Comparison of ENCODE assay signal across 12 cellular contexts in genomic region chr14:75165586-75166391, GRCh38. TPM values are rescaled to one million over a fixed set of nuclear protein-coding genes. Genes with fewer than 3 reads are reported as not detected.
DNase-seq lines count a peak whose midpoint lies in the region; ATAC-seq and TF ChIP-seq lines count a peak whose summit lies in the region.
"Had no signal": no experiment of that assay in that cellular context is flagged by ENCODE, and none has a peak within 500 bp of the region (broad histone marks: within the 10 kb centered on the region; RNA-seq: fewer than 3 reads in every experiment).

No MANE protein-coding gene starts in this region.

- H3K4me1 Mint-ChIP-seq in nephron (peaks cover 31% of the 10 kb centered on the region), CD14-positive monocyte (peaks cover 48% of the 10 kb centered on the region)
- H3K4me1 Mint-ChIP-seq in CD8-positive, alpha-beta T cell (ENCODE audit: low read depth): peaks cover 69% of the 10 kb centered on the region

- H3K36me3 ChIP-seq in ascending aorta (no peaks in the 10 kb centered on the region), tibial nerve (no peaks in the 10 kb centered on the region)
- no peaks in the 10 kb centered on the region for H3K36me3 ChIP-seq in CD8-positive, alpha-beta T cell (ENCODE audit: insufficient read depth, low read length)

- no peaks in the 10 kb centered on the region for H3K27me3 ChIP-seq in ascending aorta
- no peaks in the 10 kb centered on the region for H3K27me3 ChIP-seq in tibial nerve
- no peaks in the 10 kb centered on the region for H3K27me3 ChIP-seq in CD8-positive, alpha-beta T cell (ENCODE audit: insufficient read depth, low read length)
- H3K27me3 ChIP-seq: foreskin keratinocyte had no signal

- DNase-seq in ascending aorta (ENCODE audit: low spot score in 2 of 2) (no peak), fibroblast of villous mesenchyme (ENCODE audit: low read depth) (peak; percentile 33), tibial nerve (ENCODE audit: low spot score in 2 of 2) (peak in 1 of 2 donors; percentile 32), CD14-positive monocyte (ENCODE audit: low spot score) (no peak), DMS114 treated with DMSO at 0.1 percent for 48 hours (lab: John Stamatoyannopoulos, UW; ENCODE audit: unreplicated experiment) (no peak)
- no peak for DNase-seq in CD8-positive, alpha-beta T cell
- DNase-seq: foreskin keratinocyte; stimulated activated CD8-positive, alpha-beta memory T cell treated with anti-CD3 and anti-CD28 coated beads, Interleukin-4, amount 100 ng/mL, for 48 hours had no signal

- H3K36me3 Mint-ChIP-seq in nephron (ENCODE audit: low read depth): peaks cover under 1% of the 10 kb centered on the region
- peaks cover 16 to 31% of the 10 kb centered on the region in 2 donors for H3K36me3 Mint-ChIP-seq in CD14-positive monocyte
- peaks cover 20% of the 10 kb centered on the region for H3K36me3 Mint-ChIP-seq in CD8-positive, alpha-beta T cell

- peak in 1 of 2 donors; percentile 89 for TF ChIP-seq EP300 in tibial nerve (IDR thresholded peaks at IDR 0.05)

- no peak overlapping the region for H3K4me3 Mint-ChIP-seq in nephron
- H3K4me3 Mint-ChIP-seq in CD14-positive monocyte: no peak overlapping the region
- no peak overlapping the region for H3K4me3 Mint-ChIP-seq in CD8-positive, alpha-beta T cell
- H3K4me3 Mint-ChIP-seq: memory B cell had no signal

- H3K9me3 Mint-ChIP-seq in nephron (no peaks in the 10 kb centered on the region), CD14-positive monocyte (peaks cover 0 to 4% (median 0%) of the 10 kb centered on the region in 7 donors)
- no peaks in the 10 kb centered on the region for H3K9me3 Mint-ChIP-seq in CD8-positive, alpha-beta T cell
- H3K9me3 Mint-ChIP-seq: memory B cell had no signal

- peak overlapping the region; percentile 7 for H3K4me3 ChIP-seq in ascending aorta
- H3K4me3 ChIP-seq in fibroblast of villous mesenchyme (ENCODE audit: low read depth, low read length): no peak overlapping the region
- H3K4me3 ChIP-seq in tibial nerve: peak overlapping the region in 1 of 4 donors; percentile 6
- no peak overlapping the region for H3K4me3 ChIP-seq in CD8-positive, alpha-beta T cell (ENCODE audit: low read depth, low read length)

- TF ChIP-seq POLR2A in tibial nerve (IDR thresholded peaks at IDR 0.05): no peak

- H3K27ac Mint-ChIP-seq in nephron: peak overlapping the region; percentile 41 to 77 (median 75)
- H3K27ac Mint-ChIP-seq in CD14-positive monocyte: peak overlapping the region in 3 of 7 donors; percentile 31 to 55 (median 50)
- no peak overlapping the region for H3K27ac Mint-ChIP-seq in CD8-positive, alpha-beta T cell
- H3K27ac Mint-ChIP-seq: memory B cell had no signal

- POLR2A ChIA-PET in CD8-positive, alpha-beta T cell (lab: Charles Lee): no interaction called here

- intact Hi-C loops in ascending aorta (cut with DNase I): no loop called here
- intact Hi-C loops in CD14-positive monocyte (cut with micrococcal nuclease): no loop called here
- intact Hi-C loops in CD8-positive, alpha-beta T cell (cut with DNase I, micrococcal nuclease): no loop called here

- H3K9me3 ChIP-seq in ascending aorta (no peaks in the 10 kb centered on the region), tibial nerve (no peaks in the 10 kb centered on the region)
- no peaks in the 10 kb centered on the region for H3K9me3 ChIP-seq in CD8-positive, alpha-beta T cell (ENCODE audit: low read length)

- no peak for ATAC-seq in HG03097 (IDR thresholded peaks at IDR 0.05; ENCODE audit: low FRiP score, unreplicated experiment)
- ATAC-seq in CD8-positive, alpha-beta T cell: no peak
- ATAC-seq: foreskin keratinocyte had no signal

- TF ChIP-seq CTCF in ascending aorta (IDR thresholded peaks at IDR 0.05) (no peak), fibroblast of villous mesenchyme (IDR thresholded peaks at IDR 0.05; ENCODE audit: insufficient read depth, low read depth, low read length) (no peak), nephron (IDR thresholded peaks at IDR 0.05; ENCODE audit: unreplicated experiment in 3 of 3) (no peak), tibial nerve (IDR thresholded peaks at IDR 0.05) (peak in 1 of 5 experiments; percentile 9), CD14-positive monocyte (IDR thresholded peaks at IDR 0.05) (no peak)
- TF ChIP-seq CTCF in CD8-positive, alpha-beta T cell (IDR thresholded peaks at IDR 0.05): no peak

- H3K27me3 Mint-ChIP-seq in nephron (ENCODE audit: low read depth): no peaks in the 10 kb centered on the region
- no peaks in the 10 kb centered on the region for H3K27me3 Mint-ChIP-seq in CD14-positive monocyte (ENCODE audit: low read depth in 3 of 3)
- no peaks in the 10 kb centered on the region for H3K27me3 Mint-ChIP-seq in CD8-positive, alpha-beta T cell (ENCODE audit: low read depth)
- H3K27me3 Mint-ChIP-seq: memory B cell had no signal

- CTCF ChIA-PET in CD8-positive, alpha-beta T cell (lab: Charles Lee): no interaction called here

- WGBS in tibial nerve, 2 donors: 18 to 26% methylated on average over 8 of the region's 8 CpGs

- H3K27ac ChIP-seq in ascending aorta (peak overlapping the region; percentile 34 to 40), tibial nerve (peak overlapping the region; percentile 62 to 100 (median 86))
- H3K27ac ChIP-seq in CD8-positive, alpha-beta T cell (ENCODE audit: low read depth, low read length): no peak overlapping the region
- H3K27ac ChIP-seq: foreskin keratinocyte, HL-60 had no signal

- H3K4me1 ChIP-seq in ascending aorta: peaks cover 0 to 27% of the 10 kb centered on the region in 2 donors
- H3K4me1 ChIP-seq in tibial nerve: peaks cover 0 to 97% (median 56%) of the 10 kb centered on the region in 4 donors
- peaks cover 25% of the 10 kb centered on the region for H3K4me1 ChIP-seq in CD8-positive, alpha-beta T cell (ENCODE audit: insufficient read depth, low read length)

RNA-seq across cellular contexts. Expression of gene TMED10, which starts 10.6 kb away (rescaled TPM):
- total RNA-seq in ascending aorta (190 TPM), fibroblast of villous mesenchyme (215 and 279 TPM in 2 replicates), tibial nerve (100 to 1,000 TPM; 262 to 296 (median 280) TPM)
- 100 to 1,000 TPM; 233 to 243 TPM for polyA plus RNA-seq in CD14-positive monocyte
- 100 to 1,000 TPM; 126 to 129 TPM for total RNA-seq in CD8-positive, alpha-beta T cell

RNA-seq across cellular contexts. Expression of gene NEK9, which starts 38.9 kb away (rescaled TPM):
- total RNA-seq in ascending aorta (116 TPM), fibroblast of villous mesenchyme (32.0 and 39.3 TPM in 2 replicates), tibial nerve (100 to 1,000 TPM in 2 of 4 donors, 10 to 100 TPM in 2; 76.1 to 109 (median 94.4) TPM)
- 10 to 100 TPM in 1 of 2 donors, 1 to 10 TPM in 1; 8.9 to 10.1 TPM for polyA plus RNA-seq in CD14-positive monocyte
- 10 to 100 TPM; 40.7 to 42.9 TPM for total RNA-seq in CD8-positive, alpha-beta T cell

Comparison
In these comparisons a context has a peak if more than half of its experiments do, and no peak if none do; other contexts are left out.
1. H3K4me3 ChIP-seq: peak in ascending aorta (2 of 2); none in fibroblast of villous mesenchyme (single experiment) and CD8-positive, alpha-beta T cell (single experiment).